Comparison of ENCODE assay signal across 16 cellular contexts in the genomic region with DNA sequence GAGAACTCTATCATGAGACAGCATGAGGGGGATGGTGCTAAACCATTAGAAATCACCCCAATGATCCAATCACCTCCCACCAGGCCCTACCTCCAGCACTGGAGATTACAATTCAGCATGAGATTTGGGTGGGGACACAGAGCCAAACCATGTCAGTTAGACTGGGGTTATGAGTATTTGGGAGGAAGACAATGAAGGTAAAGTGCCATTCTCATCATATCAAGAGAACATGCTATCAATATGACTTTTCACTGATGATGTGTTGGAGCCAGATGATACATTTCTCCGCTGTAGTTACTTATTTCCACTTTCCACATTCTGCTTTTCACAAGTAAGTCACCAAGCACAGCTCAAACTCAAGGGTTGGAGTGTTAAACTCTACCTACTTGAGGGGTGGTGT. TPM values are rescaled to one million over a fixed set of nuclear protein-coding genes. Genes with fewer than 3 reads are reported as not detected.
A peak's percentile ranks its signal among the peaks of the same experiment; 100 is the strongest.
DNase-seq lines count a peak whose midpoint lies in the region; ATAC-seq, FAIRE-seq and TF ChIP-seq lines count a peak whose summit lies in the region.
"Had no signal": no experiment of that assay in that cellular context is flagged by ENCODE, and none has a peak within 500 bp of the region (broad histone marks: within the 10 kb centered on the region; RNA-seq: fewer than 3 reads in every experiment).

No MANE protein-coding gene starts in this region.

- H3K27ac Mint-ChIP-seq in activated T-cell treated with anti-CD3 and anti-CD28 coated beads, Interleukin-2, amount 50 U/mL, for 24 hours: peak overlapping the region; percentile 2
- H3K27ac Mint-ChIP-seq in activated CD8-positive, alpha-beta T cell treated with anti-CD3 and anti-CD28 coated beads for 36 hours: peak overlapping the region; percentile 5
- H3K27ac Mint-ChIP-seq in stimulated activated effector memory CD8-positive, alpha-beta T cell treated with anti-CD3 and anti-CD28 coated beads, Interleukin-12 subunit alpha, Interleukin-12 subunit beta, amount 100 ng/mL, for 72 hours: no peak overlapping the region

- POLR2A ChIA-PET in activated CD8-positive, alpha-beta T cell treated with anti-CD3 and anti-CD28 coated beads for 36 hours (lab: Charles Lee): no interaction called here

- no peaks in the 10 kb centered on the region for H3K36me3 Mint-ChIP-seq in activated T-cell treated with anti-CD3 and anti-CD28 coated beads, Interleukin-2, amount 50 U/mL, for 24 hours (ENCODE audit: low read depth)
- no peaks in the 10 kb centered on the region for H3K36me3 Mint-ChIP-seq in activated CD8-positive, alpha-beta T cell treated with anti-CD3 and anti-CD28 coated beads for 36 hours (ENCODE audit: low read depth)
- no peaks in the 10 kb centered on the region for H3K36me3 Mint-ChIP-seq in stimulated activated effector memory CD8-positive, alpha-beta T cell treated with anti-CD3 and anti-CD28 coated beads, Interleukin-12 subunit alpha, Interleukin-12 subunit beta, amount 100 ng/mL, for 72 hours
- H3K36me3 Mint-ChIP-seq: CD8-positive, alpha-beta memory T cell had no signal

- no peak for DNase-seq in activated T-cell treated with anti-CD3 and anti-CD28 coated beads, Interleukin-2, amount 50 U/mL, for 24 hours
- DNase-seq in activated T-cell treated with anti-CD3 and anti-CD28 coated beads for 4 hours (no peak), GM18507 (ENCODE audit: extremely low spot score, insufficient read length, low read depth) (no peak)
- no peak for DNase-seq in activated CD8-positive, alpha-beta T cell treated with anti-CD3 and anti-CD28 coated beads for 36 hours
- DNase-seq in stimulated activated effector memory CD8-positive, alpha-beta T cell treated with anti-CD3 and anti-CD28 coated beads, Interleukin-12 subunit alpha, Interleukin-12 subunit beta, amount 100 ng/mL, for 72 hours (ENCODE audit: low spot score in 2 of 2): no peak
- DNase-seq: Caco-2; CD8-positive, alpha-beta memory T cell; DMS53; GF-D8; GM23248; IMR-90 had no signal

- H3K4me3 Mint-ChIP-seq in activated T-cell treated with anti-CD3 and anti-CD28 coated beads, Interleukin-2, amount 50 U/mL, for 24 hours: no peak overlapping the region
- no peak overlapping the region for H3K4me3 Mint-ChIP-seq in activated CD8-positive, alpha-beta T cell treated with anti-CD3 and anti-CD28 coated beads for 36 hours
- no peak overlapping the region for H3K4me3 Mint-ChIP-seq in stimulated activated effector memory CD8-positive, alpha-beta T cell treated with anti-CD3 and anti-CD28 coated beads, Interleukin-12 subunit alpha, Interleukin-12 subunit beta, amount 100 ng/mL, for 72 hours
- H3K4me3 Mint-ChIP-seq: CD8-positive, alpha-beta memory T cell had no signal

- intact Hi-C loops in activated CD8-positive, alpha-beta T cell treated with anti-CD3 and anti-CD28 coated beads for 36 hours (cut with micrococcal nuclease): loop anchor here (5.0 to 10.0 kb wide), 3 partner anchors 250 to 822 kb away; no protein-coding TSS in a partner anchor

- no peak for TF ChIP-seq CTCF in activated CD8-positive, alpha-beta T cell treated with anti-CD3 and anti-CD28 coated beads for 36 hours (IDR thresholded peaks at IDR 0.05)

- ATAC-seq in activated CD8-positive, alpha-beta T cell treated with anti-CD3 and anti-CD28 coated beads for 36 hours: peak; percentile 37
- peak; percentile 72 for ATAC-seq in stimulated activated effector memory CD8-positive, alpha-beta T cell treated with anti-CD3 and anti-CD28 coated beads, Interleukin-12 subunit alpha, Interleukin-12 subunit beta, amount 100 ng/mL, for 72 hours
- ATAC-seq in HG02981 (IDR thresholded peaks at IDR 0.05; ENCODE audit: unreplicated experiment) (no peak), HG03280 (IDR thresholded peaks at IDR 0.05; ENCODE audit: unreplicated experiment) (no peak)
- ATAC-seq: A549, HCT116 had no signal

- CTCF ChIA-PET in activated CD8-positive, alpha-beta T cell treated with anti-CD3 and anti-CD28 coated beads for 36 hours (lab: Charles Lee): interaction anchor here (1.2 to 1.9 kb wide), 4 partner anchors 13 to 824 kb away, joined by 3 to 8 read pairs (median 4); no protein-coding TSS in a partner anchor

- H3K27me3 Mint-ChIP-seq in activated T-cell treated with anti-CD3 and anti-CD28 coated beads, Interleukin-2, amount 50 U/mL, for 24 hours: peaks cover 5% of the 10 kb centered on the region
- H3K27me3 Mint-ChIP-seq in activated CD8-positive, alpha-beta T cell treated with anti-CD3 and anti-CD28 coated beads for 36 hours: peaks cover 4% of the 10 kb centered on the region

- peak; percentile 24 for FAIRE-seq in GM18507 (lab: Jason Lieb, UNC)
- FAIRE-seq: H54 had no signal

- H3K4me1 Mint-ChIP-seq in activated T-cell treated with anti-CD3 and anti-CD28 coated beads, Interleukin-2, amount 50 U/mL, for 24 hours (ENCODE audit: low read depth): peaks cover 12% of the 10 kb centered on the region
- peaks cover 4% of the 10 kb centered on the region for H3K4me1 Mint-ChIP-seq in activated CD8-positive, alpha-beta T cell treated with anti-CD3 and anti-CD28 coated beads for 36 hours (ENCODE audit: low read depth)
- peaks cover 6% of the 10 kb centered on the region for H3K4me1 Mint-ChIP-seq in stimulated activated effector memory CD8-positive, alpha-beta T cell treated with anti-CD3 and anti-CD28 coated beads, Interleukin-12 subunit alpha, Interleukin-12 subunit beta, amount 100 ng/mL, for 72 hours

- H3K9me3 Mint-ChIP-seq in activated T-cell treated with anti-CD3 and anti-CD28 coated beads, Interleukin-2, amount 50 U/mL, for 24 hours: peaks cover 4% of the 10 kb centered on the region
- no peaks in the 10 kb centered on the region for H3K9me3 Mint-ChIP-seq in activated CD8-positive, alpha-beta T cell treated with anti-CD3 and anti-CD28 coated beads for 36 hours
- H3K9me3 Mint-ChIP-seq in stimulated activated effector memory CD8-positive, alpha-beta T cell treated with anti-CD3 and anti-CD28 coated beads, Interleukin-12 subunit alpha, Interleukin-12 subunit beta, amount 100 ng/mL, for 72 hours: no peaks in the 10 kb centered on the region
- H3K9me3 Mint-ChIP-seq: CD8-positive, alpha-beta memory T cell had no signal

RNA-seq across cellular contexts. Expression of gene AP5M1, which starts 45.9 kb away (rescaled TPM):
- total RNA-seq in activated CD8-positive, alpha-beta T cell treated with anti-CD3 and anti-CD28 coated beads for 36 hours: 10 to 100 TPM; 29.1 to 31.1 TPM

RNA-seq across cellular contexts. Expression of gene EXOC5, which starts 46.0 kb away (rescaled TPM):
- total RNA-seq in activated CD8-positive, alpha-beta T cell treated with anti-CD3 and anti-CD28 coated beads for 36 hours: 10 to 100 TPM; 72.8 to 75.1 TPM

Comparison
In these comparisons a context has a peak if more than half of its experiments do, and no peak if none do; other contexts are left out.
1. ATAC-seq: peak in activated CD8-positive, alpha-beta T cell treated with anti-CD3 and anti-CD28 coated beads for 36 hours (single experiment) and stimulated activated effector memory CD8-positive, alpha-beta T cell treated with anti-CD3 and anti-CD28 coated beads, Interleukin-12 subunit alpha, Interleukin-12 subunit beta, amount 100 ng/mL, for 72 hours (single experiment); none in HG02981 (single experiment) and HG03280 (single experiment).